In the genomic region with DNA sequence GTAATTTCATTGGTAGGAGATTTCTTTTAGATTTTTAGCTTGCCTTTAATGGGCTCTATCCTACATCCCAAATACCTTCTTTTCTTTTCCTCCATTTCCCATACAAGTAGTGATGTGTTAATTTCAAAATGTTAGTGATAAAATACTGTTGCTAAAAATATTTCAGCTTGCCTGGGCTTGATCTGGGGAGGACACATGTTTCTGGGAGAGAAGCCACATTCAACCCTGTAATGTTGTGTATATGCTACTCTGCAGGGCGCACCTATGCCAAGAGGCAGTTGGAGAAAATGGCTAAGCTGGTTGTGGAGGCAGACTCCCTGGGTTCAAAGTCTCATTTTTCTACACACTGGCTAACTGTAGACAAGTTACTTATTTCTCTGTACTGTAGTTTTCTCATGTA, we compare ENCODE assay signal across 20 cellular contexts. TPM values are rescaled to one million over a fixed set of nuclear protein-coding genes. Genes with fewer than 3 reads are reported as not detected.
A peak's percentile ranks its signal among the peaks of the same experiment; 100 is the strongest.
DNase-seq lines count a peak whose midpoint lies in the region; ATAC-seq and TF ChIP-seq lines count a peak whose summit lies in the region.
"Had no signal": no experiment of that assay in that cellular context is flagged by ENCODE, and none has a peak within 500 bp of the region (broad histone marks: within the 10 kb centered on the region; RNA-seq: fewer than 3 reads in every experiment).

No MANE protein-coding gene starts in this region.

- POLR2A ChIA-PET in MCF 10A (lab: Yijun Ruan, JAX) = interaction anchor here (0.5 to 2.1 kb wide), 8 partner anchors 11 to 1989 kb away, joined by 3 to 9 read pairs (median 4); no protein-coding TSS in a partner anchor

- H3K27me3 ChIP-seq in breast epithelium = no peaks in the 10 kb centered on the region
- H3K27me3 ChIP-seq in gastrocnemius medialis = no peaks in the 10 kb centered on the region

- ATAC-seq in esophagus mucosa (peak; percentile 29), gastrocnemius medialis (peak in 1 of 2 donors; percentile 47), HG02759 (IDR thresholded peaks at IDR 0.05; ENCODE audit: unreplicated experiment) (no peak), HG02840 (IDR thresholded peaks at IDR 0.05; ENCODE audit: low FRiP score, unreplicated experiment) (no peak)
- ATAC-seq: A549, HCT116 had no signal

- in situ Hi-C loops in gastrocnemius medialis (cut with MboI; ENCODE audit: low sequenced_read_pairs in 4 of 4) = no loop called here

- no peaks in the 10 kb centered on the region for H3K4me1 ChIP-seq in breast epithelium
- H3K4me1 ChIP-seq in gastrocnemius medialis = peaks cover 10 to 20% of the 10 kb centered on the region in 2 donors
- H3K4me1 ChIP-seq: A549 had no signal

- no peaks in the 10 kb centered on the region for H3K36me3 ChIP-seq in breast epithelium
- H3K36me3 ChIP-seq in gastrocnemius medialis = no peaks in the 10 kb centered on the region

- no peak for TF ChIP-seq POLR2A in breast epithelium (IDR thresholded peaks at IDR 0.05)
- no peak for TF ChIP-seq POLR2A in gastrocnemius medialis (IDR thresholded peaks at IDR 0.05)

- H3K27ac Mint-ChIP-seq in MCF 10A (ENCODE audit: low read depth, unreplicated experiment) = peak overlapping the region; percentile 80
- H3K27ac Mint-ChIP-seq: CD4-positive, alpha-beta memory T cell; HFFc6 had no signal

- H3K4me3 Mint-ChIP-seq in MCF 10A (ENCODE audit: unreplicated experiment) = peak overlapping the region; percentile 25
- H3K4me3 Mint-ChIP-seq: CD4-positive, alpha-beta memory T cell; HFFc6 had no signal

- no peaks in the 10 kb centered on the region for H3K9me3 ChIP-seq in breast epithelium
- no peaks in the 10 kb centered on the region for H3K9me3 ChIP-seq in gastrocnemius medialis
- H3K9me3 ChIP-seq: A549 had no signal

- BruUV-seq in MCF 10A (replicated peaks; lab: Mats Ljungman, UMichigan) = no TSS peak

- intact Hi-C loops in MCF 10A (cut with micrococcal nuclease) = no loop called here
- intact Hi-C loops in breast epithelium (cut with DNase I; ENCODE audit: low total_unique reads) = no loop called here
- intact Hi-C loops in gastrocnemius medialis (cut with DNase I; ENCODE audit: low total_unique reads) = no loop called here

- CTCF ChIA-PET in MCF 10A (lab: Yijun Ruan, JAX) = interaction anchor here (0.6 to 1.0 kb wide), 3 partner anchors 15 to 1575 kb away, joined by 3 to 4 read pairs (median 4); no protein-coding TSS in a partner anchor

- peaks cover 19% of the 10 kb centered on the region for H3K36me3 Mint-ChIP-seq in MCF 10A (ENCODE audit: insufficient read depth, unreplicated experiment)
- H3K36me3 Mint-ChIP-seq: CD4-positive, alpha-beta memory T cell had no signal

- no peak overlapping the region for H3K27ac ChIP-seq in breast epithelium
- peak overlapping the region in 3 of 4 donors; percentile 14 to 61 (median 60) for H3K27ac ChIP-seq in gastrocnemius medialis
- H3K27ac ChIP-seq: 22Rv1, A549, C4-2B had no signal

- H3K4me1 Mint-ChIP-seq in MCF 10A (ENCODE audit: insufficient read depth, unreplicated experiment) = peaks cover 13% of the 10 kb centered on the region
- H3K4me1 Mint-ChIP-seq: CD4-positive, alpha-beta memory T cell had no signal

- no peak overlapping the region for H3K4me3 ChIP-seq in breast epithelium
- no peak overlapping the region for H3K4me3 ChIP-seq in gastrocnemius medialis
- H3K4me3 ChIP-seq: A549 had no signal

- no peaks in the 10 kb centered on the region for H3K27me3 Mint-ChIP-seq in MCF 10A (ENCODE audit: insufficient read depth, unreplicated experiment)
- H3K27me3 Mint-ChIP-seq: CD4-positive, alpha-beta memory T cell had no signal

- H3K9me3 Mint-ChIP-seq in MCF 10A (ENCODE audit: unreplicated experiment) = no peaks in the 10 kb centered on the region
- H3K9me3 Mint-ChIP-seq: HFFc6 had no signal

- DNase-seq in MCF 10A (ENCODE audit: unreplicated experiment) = peak; percentile 39
- DNase-seq in breast epithelium (ENCODE audit: low spot score in 2 of 2) = no peak
- DNase-seq in gastrocnemius medialis = no peak
- DNase-seq in CD1c-positive myeloid dendritic cell (ENCODE audit: extremely low spot score) = no peak
- DNase-seq: AML-193; Calu3; CD4-positive, alpha-beta memory T cell; DMS79 treated with DMSO at 0.1 percent for 48 hours; GF-D8; GOT3; H7; HFFc6 had no signal

- TF ChIP-seq CTCF in MCF 10A (IDR thresholded peaks at IDR 0.05; ENCODE audit: unreplicated experiment) (no peak), breast epithelium (IDR thresholded peaks at IDR 0.05) (no peak), gastrocnemius medialis (IDR thresholded peaks at IDR 0.05 in 4 of 5, conservative IDR thresholded peaks at IDR 0.05 in 1 of 5) (no peak)

RNA-seq across cellular contexts. Expression of a gene that starts 26.3 kb away (rescaled TPM):
- total RNA-seq in MCF 10A (2022) (153 and 204 TPM in 2 replicates), breast epithelium (10 to 100 TPM in 2 of 3 donors, 1 to 10 TPM in 1; 5.2 to 12.6 (median 10.5) TPM), esophagus mucosa (2.1 TPM), gastrocnemius medialis (1 to 10 TPM; 2.2 to 7.1 (median 5.4) TPM)
- total RNA-seq: Calu3, HT-29 had no signal

Comparison
In these comparisons a context has a peak if more than half of its experiments do, and no peak if none do; other contexts are left out.
1. RNA of a gene that starts 26.3 kb away (total RNA-seq): 153 to 204 TPM in MCF 10A; 5.2 to 12.6 TPM in breast epithelium, 2.2 to 7.1 TPM in gastrocnemius medialis and 2.1 TPM in esophagus mucosa (single experiment); every median in the first group is over 10 times any median in the second.
2. H3K27ac ChIP-seq: peak in gastrocnemius medialis (3 of 4); none in breast epithelium (0 of 2).